Comparison of ENCODE assay signal across 2 cellular contexts in genomic region chr22:45163074-45163416, GRCh38.
A peak's percentile ranks its signal among the peaks of the same experiment; 100 is the strongest.
TF ChIP-seq lines count a peak whose summit lies in the region.

No MANE protein-coding gene starts in this region.

TF ChIP-seq in HEK293, 187 proteins besides CTCF, POLR2A, EP300 and RAD21 (continued from another document):
- peak; percentile 39; the same call in 1 of the 2 replicates for TF ChIP-seq ZNF362 (tag by site-specific recombination; IDR thresholded peaks at IDR 0.05)

TF ChIP-seq in H1, 55 proteins besides CTCF, POLR2A, EP300 and RAD21 (continued from another document):
- peak in 1 of 2 experiments; percentile 86; a peak in 1 of 4 replicates for TF ChIP-seq SIN3A (conservative IDR thresholded peaks at IDR 0.05 in 1 of 2, IDR thresholded peaks at IDR 0.05 in 1 of 2; ENCODE audit: low read depth in 1 of 2, low read length in 2 of 2)
- TF ChIP-seq, protein P1, sequence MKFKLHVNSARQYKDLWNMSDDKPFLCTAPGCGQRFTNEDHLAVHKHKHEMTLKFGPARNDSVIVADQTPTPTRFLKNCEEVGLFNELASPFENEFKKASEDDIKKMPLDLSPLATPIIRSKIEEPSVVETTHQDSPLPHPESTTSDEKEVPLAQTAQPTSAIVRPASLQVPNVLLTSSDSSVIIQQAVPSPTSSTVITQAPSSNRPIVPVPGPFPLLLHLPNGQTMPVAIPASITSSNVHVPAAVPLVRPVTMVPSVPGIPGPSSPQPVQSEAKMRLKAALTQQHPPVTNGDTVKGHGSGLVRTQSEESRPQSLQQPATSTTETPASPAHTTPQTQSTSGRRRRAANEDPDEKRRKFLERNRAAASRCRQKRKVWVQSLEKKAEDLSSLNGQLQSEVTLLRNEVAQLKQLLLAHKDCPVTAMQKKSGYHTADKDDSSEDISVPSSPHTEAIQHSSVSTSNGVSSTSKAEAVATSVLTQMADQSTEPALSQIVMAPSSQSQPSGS (IDR thresholded peaks at IDR 0.05; ENCODE audit: low read length) = no peak
- TF ChIP-seq ASH2L (IDR thresholded peaks at IDR 0.05; ENCODE audit: low read length) = no peak
